8 cellular contexts compared by ENCODE assay signal in the genomic region with DNA sequence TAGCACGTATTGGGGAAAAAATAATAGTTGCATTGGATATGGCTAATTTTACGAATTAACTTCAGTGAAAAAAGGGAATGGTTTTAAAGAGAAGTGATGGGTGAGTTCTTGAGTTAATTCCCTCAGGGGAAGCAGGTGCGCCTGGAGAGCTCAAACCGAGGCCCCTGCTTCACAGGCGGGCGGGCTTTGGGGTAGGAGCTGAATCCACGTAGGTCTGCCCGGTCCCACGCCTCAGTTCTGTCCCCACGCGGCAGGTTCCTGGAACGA. TPM values are rescaled to one million over a fixed set of nuclear protein-coding genes. Genes with fewer than 3 reads are reported as not detected.
DNase-seq lines count a peak whose midpoint lies in the region; ATAC-seq, FAIRE-seq and TF ChIP-seq lines count a peak whose summit lies in the region.

No MANE protein-coding gene starts in this region.

- no peak overlapping the region for H4K8ac ChIP-seq in mesenchymal stem cell (ENCODE audit: low read length)

- peaks cover 2% of the 10 kb centered on the region for H3K27me3 Mint-ChIP-seq in astrocyte (ENCODE audit: low read depth, unreplicated experiment)

- H3K27ac ChIP-seq in left ventricle myocardium inferior (replicated peaks) (no peak overlapping the region), right atrium auricular region (peak overlapping the region in 1 of 2 donors; percentile 79), astrocyte (ENCODE audit: low read depth, low read length) (no peak overlapping the region), mesenchymal stem cell (ENCODE audit: low read length, poor library complexity, severe bottlenecking) (no peak overlapping the region), upper lobe of right lung (no peak overlapping the region)

- H3K36me3 ChIP-seq in left ventricle myocardium inferior (no peaks in the 10 kb centered on the region), right atrium auricular region (no peaks in the 10 kb centered on the region), astrocyte (ENCODE audit: insufficient read depth, low read length) (no peaks in the 10 kb centered on the region), mesenchymal stem cell (ENCODE audit: control insufficient read depth in 1 of 2, insufficient read depth in 2 of 2, low read depth in 1 of 2, low read length in 2 of 2) (peaks cover 10 to 13% of the 10 kb centered on the region in 2 experiments), upper lobe of right lung (no peaks in the 10 kb centered on the region)

- FAIRE-seq in astrocyte (lab: Jason Lieb, UNC), result no peak

- no peak overlapping the region for H3K27ac Mint-ChIP-seq in astrocyte (ENCODE audit: unreplicated experiment)

- H4K20me1 ChIP-seq in astrocyte (ENCODE audit: insufficient read depth, low read length), result peaks cover 7% of the 10 kb centered on the region

- peaks cover 8% of the 10 kb centered on the region for H3K36me3 Mint-ChIP-seq in astrocyte (ENCODE audit: low read depth, unreplicated experiment)

- ATAC-seq in upper lobe of right lung, result no peak
- ATAC-seq in HG03135 (IDR thresholded peaks at IDR 0.05; ENCODE audit: unreplicated experiment), result no peak

- peak overlapping the region; percentile 67 for H2AFZ ChIP-seq in astrocyte (ENCODE audit: low read depth, low read length)
- H2AFZ ChIP-seq in mesenchymal stem cell (ENCODE audit: low read depth, low read length), result no peak overlapping the region

- no peak overlapping the region for H4K91ac ChIP-seq in mesenchymal stem cell (ENCODE audit: low read length)

- peak overlapping the region; percentile 77 for H3K4me3 ChIP-seq in left ventricle myocardium inferior
- H3K4me3 ChIP-seq in right atrium auricular region, result peak overlapping the region in 1 of 2 donors; percentile 79
- peak overlapping the region; percentile 51 for H3K4me3 ChIP-seq in astrocyte (ENCODE audit: insufficient read depth, low read depth, low read length)
- H3K4me3 ChIP-seq in mesenchymal stem cell (ENCODE audit: insufficient read depth in 1 of 2, low read depth in 1 of 2, low read length in 2 of 2), result peak overlapping the region in 1 of 2 experiments; percentile 83
- peak overlapping the region; percentile 81 for H3K4me3 ChIP-seq in upper lobe of right lung

- peak overlapping the region; percentile 90 for H3K4me2 ChIP-seq in astrocyte (ENCODE audit: low read length)
- H3K4me2 ChIP-seq in mesenchymal stem cell (ENCODE audit: low read length, poor library complexity, severe bottlenecking), result peak overlapping the region; percentile 83

- H3K4ac ChIP-seq in mesenchymal stem cell (ENCODE audit: low read depth in 1 of 2, low read length in 2 of 2), result no peak overlapping the region

- TF ChIP-seq CTCF in left ventricle myocardium inferior (IDR thresholded peaks at IDR 0.05; ENCODE audit: borderline replicate concordance) (no peak), right atrium auricular region (IDR thresholded peaks at IDR 0.05) (no peak), astrocyte (IDR thresholded peaks at IDR 0.05; ENCODE audit: insufficient read depth, low read depth, low read length) (no peak), upper lobe of right lung (IDR thresholded peaks at IDR 0.05) (no peak)

- no peaks in the 10 kb centered on the region for H3K9me3 Mint-ChIP-seq in astrocyte (ENCODE audit: unreplicated experiment)

- no peaks in the 10 kb centered on the region for H3K79me2 ChIP-seq in astrocyte (ENCODE audit: insufficient read depth, low read length)

- H3K4me1 ChIP-seq in left ventricle myocardium inferior (peaks cover 7% of the 10 kb centered on the region), right atrium auricular region (peaks cover 0 to 12% of the 10 kb centered on the region in 2 donors), astrocyte (ENCODE audit: insufficient read depth, low read length) (peaks cover 9% of the 10 kb centered on the region), mesenchymal stem cell (ENCODE audit: control insufficient read depth, insufficient read depth, low read depth, low read length) (peaks cover 13% of the 10 kb centered on the region), upper lobe of right lung (peaks cover 9% of the 10 kb centered on the region)

- H3K27me3 ChIP-seq in left ventricle myocardium inferior (ENCODE audit: low read depth), result no peaks in the 10 kb centered on the region
- H3K27me3 ChIP-seq in right atrium auricular region, result no peaks in the 10 kb centered on the region
- H3K27me3 ChIP-seq in astrocyte (ENCODE audit: insufficient read depth, low read length), result no peaks in the 10 kb centered on the region
- no peaks in the 10 kb centered on the region for H3K27me3 ChIP-seq in mesenchymal stem cell (ENCODE audit: control insufficient read depth in 1 of 2, insufficient read depth in 1 of 2, low read length in 2 of 2)
- no peaks in the 10 kb centered on the region for H3K27me3 ChIP-seq in upper lobe of right lung

- DNase-seq in left ventricle myocardium inferior (no peak), right atrium auricular region (ENCODE audit: low spot score) (no peak), astrocyte (ENCODE audit: low read depth) (no peak), mesenchymal stem cell (no peak), upper lobe of right lung (no peak), retina (no peak), Kasumi-1 (lab: John Stamatoyannopoulos, UW) (no peak)

- peaks cover 5% of the 10 kb centered on the region for H3K4me1 Mint-ChIP-seq in astrocyte (ENCODE audit: low read depth, unreplicated experiment)

- peak overlapping the region; percentile 58 for H3K4me3 Mint-ChIP-seq in astrocyte (ENCODE audit: unreplicated experiment)

- H3K9ac ChIP-seq in astrocyte (ENCODE audit: low read length), result peak overlapping the region; percentile 84
- peak overlapping the region; percentile 95 for H3K9ac ChIP-seq in mesenchymal stem cell (ENCODE audit: low read length)

- no peak overlapping the region for H3K18ac ChIP-seq in mesenchymal stem cell (ENCODE audit: low read depth in 1 of 2, low read length in 2 of 2)

- no peak overlapping the region for H3K23ac ChIP-seq in mesenchymal stem cell (ENCODE audit: low read length in 2 of 2)

- WGBS in mesenchymal stem cell, result 24% methylated on average over 12 of the region's 12 CpGs

- no peak overlapping the region for H3K14ac ChIP-seq in mesenchymal stem cell (ENCODE audit: low read length in 2 of 2)

- H3K79me1 ChIP-seq in mesenchymal stem cell (replicated peaks; ENCODE audit: low read length, poor library complexity, severe bottlenecking), result peaks cover 10% of the 10 kb centered on the region

- no peak overlapping the region for H2BK120ac ChIP-seq in mesenchymal stem cell (ENCODE audit: low read depth, low read length)

- H3K9me3 ChIP-seq in left ventricle myocardium inferior (replicated peaks) (no peaks in the 10 kb centered on the region), right atrium auricular region (no peaks in the 10 kb centered on the region), astrocyte (ENCODE audit: insufficient read depth, low read depth, low read length) (no peaks in the 10 kb centered on the region), mesenchymal stem cell (ENCODE audit: control insufficient read depth, low read length) (no peaks in the 10 kb centered on the region), upper lobe of right lung (no peaks in the 10 kb centered on the region)

- H2BK12ac ChIP-seq in mesenchymal stem cell (ENCODE audit: low read length in 2 of 2), result no peak overlapping the region

- no peak overlapping the region for H2BK5ac ChIP-seq in mesenchymal stem cell (ENCODE audit: low read depth, low read length, poor library complexity, severe bottlenecking)

- H2BK15ac ChIP-seq in mesenchymal stem cell (ENCODE audit: low read depth, poor library complexity, severe bottlenecking), result no peak overlapping the region

- H2AK5ac ChIP-seq in mesenchymal stem cell (ENCODE audit: low read length, severe bottlenecking), result no peak overlapping the region

- intact Hi-C loops in left ventricle myocardium inferior (cut with micrococcal nuclease), result loop anchor here (10.0 kb wide), 1 partner anchor 182 kb away; no protein-coding TSS in a partner anchor
- intact Hi-C loops in upper lobe of right lung (cut with DNase I), result loop anchor here (5.0 kb wide), 1 partner anchor 439 kb away; no protein-coding TSS in a partner anchor

RNA-seq across cellular contexts. Expression of a gene that starts 44.1 kb away (rescaled TPM):
- total RNA-seq in left ventricle myocardium inferior (61.5 TPM), right atrium auricular region (10 to 100 TPM; 58.4 to 69.0 TPM), astrocyte (116 and 127 TPM in 2 replicates), upper lobe of right lung (69.7 TPM)
- polyA plus RNA-seq in mesenchymal stem cell (2013, experiment 1 of 2), result 132 TPM
- polyA plus RNA-seq in mesenchymal stem cell (2013, experiment 2 of 2), result 130 TPM
